Comparison of ENCODE assay signal across 8 cellular contexts in genomic region chr5:115069087-115069968, GRCh38.
DNase-seq lines count a peak whose midpoint lies in the region; ATAC-seq and TF ChIP-seq lines count a peak whose summit lies in the region.

No MANE protein-coding gene starts in this region.

- DNase-seq in AG09309 (ENCODE audit: low read depth), result peak; percentile 13
- peak; percentile 7 for DNase-seq in GM04504 (ENCODE audit: low read depth)
- peak; percentile 11 for DNase-seq in NCI-H1105 (lab: John Stamatoyannopoulos, UW)
- DNase-seq in adipocyte (ENCODE audit: low read depth), result peak; percentile 70
- DNase-seq in iPS DF 4.7 (ENCODE audit: extremely low read depth, low spot score), result peak; percentile 56
- DNase-seq in stimulated activated naive CD8-positive, alpha-beta T cell treated with anti-CD3 and anti-CD28 coated beads, Interleukin-15, Interleukin-2, amounts not matched to agents 100 U/mL and 50 U/mL, for 24 hours, result no peak
- no peak for DNase-seq in activated CD4-positive, alpha-beta T cell treated with anti-CD3 and anti-CD28 coated beads, Interleukin-2, amount 50 U/mL, for 1 hour

- no peaks in the 10 kb centered on the region for H3K9me3 ChIP-seq in adipocyte (ENCODE audit: control insufficient read depth, low read length)

- peak; percentile 32 for ATAC-seq in HG02571 (IDR thresholded peaks at IDR 0.05; ENCODE audit: unreplicated experiment)
- ATAC-seq in stimulated activated naive CD8-positive, alpha-beta T cell treated with anti-CD3 and anti-CD28 coated beads, Interleukin-15, Interleukin-2, amounts not matched to agents 100 U/mL and 50 U/mL, for 24 hours, result peak; percentile 49

- H3K4me3 ChIP-seq in AG09309 (ENCODE audit: control insufficient read depth, low read depth, low read length) (no peak overlapping the region), adipocyte (ENCODE audit: low read length) (no peak overlapping the region)

- H3K27me3 ChIP-seq in adipocyte (replicated peaks; ENCODE audit: control insufficient read depth, insufficient read depth, low read length), result peaks cover 19% of the 10 kb centered on the region

- H3K9ac ChIP-seq in adipocyte (ENCODE audit: low read length), result no peak overlapping the region

- no peaks in the 10 kb centered on the region for H3K4me1 ChIP-seq in adipocyte (ENCODE audit: control insufficient read depth, insufficient read depth, low read length)

- peak; percentile 69 for TF ChIP-seq CTCF in AG09309 (IDR thresholded peaks at IDR 0.05; ENCODE audit: control insufficient read depth, insufficient read depth, low read depth, low read length, missing control alignments)

- H3K36me3 ChIP-seq in adipocyte (ENCODE audit: control insufficient read depth, insufficient read depth, low read length, severe bottlenecking), result no peaks in the 10 kb centered on the region

Comparison
In these comparisons a context has a peak if more than half of its experiments do, and no peak if none do; other contexts are left out.
1. DNase-seq: peak in AG09309 (single experiment), GM04504 (single experiment), NCI-H1105 (single experiment), adipocyte (single experiment) and iPS DF 4.7 (single experiment); none in stimulated activated naive CD8-positive, alpha-beta T cell treated with anti-CD3 and anti-CD28 coated beads, Interleukin-15, Interleukin-2, amounts not matched to agents 100 U/mL and 50 U/mL, for 24 hours (single experiment) and activated CD4-positive, alpha-beta T cell treated with anti-CD3 and anti-CD28 coated beads, Interleukin-2, amount 50 U/mL, for 1 hour (single experiment).